2 cellular contexts compared by ENCODE assay signal in genomic region chr16:81600275-81600674, GRCh38.
A peak's percentile ranks its signal among the peaks of the same experiment; 100 is the strongest.
TF ChIP-seq lines count a peak whose summit lies in the region.

No MANE protein-coding gene starts in this region.

TF ChIP-seq in SK-N-SH treated with all-trans-retinoic acid at 6 μM for 48 hours, 23 proteins besides CTCF, POLR2A, EP300 and RAD21 (continued from another document):
- TF ChIP-seq CSRNP3 (CRISPR knock-in tag; IDR thresholded peaks at IDR 0.05) = no peak
- no peak for TF ChIP-seq PATZ1 (CRISPR knock-in tag; IDR thresholded peaks at IDR 0.05; ENCODE audit: borderline replicate concordance)
- TF ChIP-seq TSHZ2 (CRISPR knock-in tag; IDR thresholded peaks at IDR 0.05) = peak; percentile 88
- no peak for TF ChIP-seq ZNF565 (CRISPR knock-in tag; conservative IDR thresholded peaks at IDR 0.05; ENCODE audit: low read depth)
- TF ChIP-seq ISL1 (CRISPR knock-in tag; IDR thresholded peaks at IDR 0.05) = peak; percentile 78

TF ChIP-seq in GM23338, 12 proteins besides CTCF, POLR2A, EP300 and RAD21 (continued from another document):
- TF ChIP-seq REST (IDR thresholded peaks at IDR 0.05; ENCODE audit: unreplicated experiment) (no peak), EZH2phosphoT487 (IDR thresholded peaks at IDR 0.05; ENCODE audit: unreplicated experiment) (no peak), ZNF331 (CRISPR knock-in tag; IDR thresholded peaks at IDR 0.05; ENCODE audit: low read depth) (no peak), ZNF114 (CRISPR knock-in tag; IDR thresholded peaks at IDR 0.05) (no peak), POLR2AphosphoS5 (IDR thresholded peaks at IDR 0.05; ENCODE audit: low read depth) (no peak), CREB1 (CRISPR knock-in tag; IDR thresholded peaks at IDR 0.05; ENCODE audit: low read depth) (no peak), ETS1 (IDR thresholded peaks at IDR 0.05) (no peak)
TF ChIP-seq in GM23338: peak in this region for 0.
